Comparison of ENCODE assay signal across 19 cellular contexts in genomic region chr10:4851846-4852245, GRCh38. TPM values are rescaled to one million over a fixed set of nuclear protein-coding genes. Genes with fewer than 3 reads are reported as not detected.
A peak's percentile ranks its signal among the peaks of the same experiment; 100 is the strongest.
DNase-seq lines count a peak whose midpoint lies in the region; ATAC-seq and TF ChIP-seq lines count a peak whose summit lies in the region.
"Had no signal": no experiment of that assay in that cellular context is flagged by ENCODE, and none has a peak within 500 bp of the region (broad histone marks: within the 10 kb centered on the region; RNA-seq: fewer than 3 reads in every experiment).

No MANE protein-coding gene starts in this region.

- peak in 2 of 8 donors; percentile 34 to 38 for ATAC-seq in heart right ventricle

- in situ Hi-C loops in KBM-7 (cut with MboI; ENCODE audit: low pct_unique_long_range_greater_than_20kb, low sequenced_read_pairs), result no loop called here

- peaks cover 36% of the 10 kb centered on the region for H3K4me1 ChIP-seq in SJCRH30
- peaks cover 5 to 45% (median 28%) of the 10 kb centered on the region in 9 donors for H3K4me1 ChIP-seq in heart right ventricle

- WGBS in heart right ventricle, 2 donors, result 43 to 50% methylated on average over 6 of the region's 6 CpGs

- H3K9me3 ChIP-seq in SJCRH30 (replicated peaks), result no peaks in the 10 kb centered on the region
- no peaks in the 10 kb centered on the region for H3K9me3 ChIP-seq in heart right ventricle
- H3K9me3 ChIP-seq: spleen had no signal

- peaks cover 19% of the 10 kb centered on the region for H3K4me1 Mint-ChIP-seq in progenitor cell of endocrine pancreas (ENCODE audit: low read depth)
- peaks cover 12% of the 10 kb centered on the region for H3K4me1 Mint-ChIP-seq in activated naive CD8-positive, alpha-beta T cell treated with anti-CD3 and anti-CD28 coated beads for 36 hours

- H3K27ac ChIP-seq in 22Rv1 (peak overlapping the region; percentile 81), SJCRH30 (peak overlapping the region; percentile 99; the same call in 1 of the 2 replicates), heart right ventricle (peak overlapping the region in 7 of 10 donors; percentile 7 to 58 (median 33))
- H3K27ac ChIP-seq: cardiac muscle cell, PC-9, spleen had no signal

- no peak overlapping the region for H3K4me3 ChIP-seq in SJCRH30
- no peak overlapping the region for H3K4me3 ChIP-seq in heart right ventricle
- H3K4me3 ChIP-seq: cardiac muscle cell, PC-9, spleen had no signal

- no peak for DNase-seq in SJCRH30
- DNase-seq in heart right ventricle, result peak; percentile 44
- no peak for DNase-seq in progenitor cell of endocrine pancreas (ENCODE audit: low spot score, unreplicated experiment)
- DNase-seq in DMS153 (lab: John Stamatoyannopoulos, UW), result no peak
- no peak for DNase-seq in KBM-7
- no peak for DNase-seq in stimulated activated CD4-positive, alpha-beta T cell treated with anti-CD3 and anti-CD28 coated beads, Interleukin-4, amount 100 ng/mL, for 4 hours
- no peak for DNase-seq in activated naive CD8-positive, alpha-beta T cell treated with anti-CD3 and anti-CD28 coated beads for 36 hours
- DNase-seq: activated naive CD4-positive, alpha-beta T cell treated with anti-CD3 and anti-CD28 coated beads, Interleukin-2, amount 10 ng/mL, durations not matched to agents 7 days and 5 days; CD4-positive, alpha-beta T cell; DMS79 treated with DMSO at 0.1 percent for 48 hours; effector CD8-positive, alpha-beta T cell; NCI-H1048; NCI-H748 treated with DMSO at 0.1 percent for 48 hours; spleen had no signal

- intact Hi-C loops in heart right ventricle (cut with DNase I), result loop anchor here in 9 of 10 donors (2.0 to 10.0 kb wide), 15 partner anchors 90 to 580 kb away; partner anchors contain the start of gene AKR1C3 (in 3 of the 9)

- peak overlapping the region; percentile 42 for H3K27ac Mint-ChIP-seq in progenitor cell of endocrine pancreas
- H3K27ac Mint-ChIP-seq in activated naive CD8-positive, alpha-beta T cell treated with anti-CD3 and anti-CD28 coated beads for 36 hours, result no peak overlapping the region
- H3K27ac Mint-ChIP-seq: activated naive CD4-positive, alpha-beta T cell treated with anti-CD3 and anti-CD28 coated beads, Interleukin-2, amount 10 ng/mL, durations not matched to agents 7 days and 5 days; CD4-positive, alpha-beta T cell; IgD-negative memory B cell had no signal

- H3K36me3 ChIP-seq in SJCRH30 (no peaks in the 10 kb centered on the region), heart right ventricle (no peaks in the 10 kb centered on the region)
- H3K36me3 ChIP-seq: cardiac muscle cell, spleen had no signal

- H3K27me3 ChIP-seq in SJCRH30 (no peaks in the 10 kb centered on the region), heart right ventricle (no peaks in the 10 kb centered on the region)
- H3K27me3 ChIP-seq: cardiac muscle cell, spleen had no signal

- no peak overlapping the region for H3K4me3 Mint-ChIP-seq in progenitor cell of endocrine pancreas (ENCODE audit: low read depth)
- H3K4me3 Mint-ChIP-seq in activated naive CD8-positive, alpha-beta T cell treated with anti-CD3 and anti-CD28 coated beads for 36 hours, result no peak overlapping the region
- H3K4me3 Mint-ChIP-seq: activated naive CD4-positive, alpha-beta T cell treated with anti-CD3 and anti-CD28 coated beads, Interleukin-2, amount 10 ng/mL, durations not matched to agents 7 days and 5 days; CD4-positive, alpha-beta T cell; IgD-negative memory B cell had no signal

- H3K9me3 Mint-ChIP-seq in progenitor cell of endocrine pancreas (ENCODE audit: low read depth), result peaks cover under 1% of the 10 kb centered on the region
- no peaks in the 10 kb centered on the region for H3K9me3 Mint-ChIP-seq in activated naive CD8-positive, alpha-beta T cell treated with anti-CD3 and anti-CD28 coated beads for 36 hours
- H3K9me3 Mint-ChIP-seq: activated naive CD4-positive, alpha-beta T cell treated with anti-CD3 and anti-CD28 coated beads, Interleukin-2, amount 10 ng/mL, durations not matched to agents 7 days and 5 days; CD4-positive, alpha-beta T cell; IgD-negative memory B cell had no signal

- no peaks in the 10 kb centered on the region for H3K27me3 Mint-ChIP-seq in progenitor cell of endocrine pancreas
- no peaks in the 10 kb centered on the region for H3K27me3 Mint-ChIP-seq in activated naive CD8-positive, alpha-beta T cell treated with anti-CD3 and anti-CD28 coated beads for 36 hours
- H3K27me3 Mint-ChIP-seq: activated naive CD4-positive, alpha-beta T cell treated with anti-CD3 and anti-CD28 coated beads, Interleukin-2, amount 10 ng/mL, durations not matched to agents 7 days and 5 days; CD4-positive, alpha-beta T cell had no signal

- H3K36me3 Mint-ChIP-seq in progenitor cell of endocrine pancreas (ENCODE audit: insufficient read depth), result no peaks in the 10 kb centered on the region
- H3K36me3 Mint-ChIP-seq in activated naive CD8-positive, alpha-beta T cell treated with anti-CD3 and anti-CD28 coated beads for 36 hours, result peaks cover 1% of the 10 kb centered on the region
- H3K36me3 Mint-ChIP-seq: IgD-negative memory B cell had no signal

- TF ChIP-seq CTCF in 22Rv1 (IDR thresholded peaks at IDR 0.05), result no peak
- no peak for TF ChIP-seq CTCF in heart right ventricle (IDR thresholded peaks at IDR 0.05)
- no peak for TF ChIP-seq CTCF in progenitor cell of endocrine pancreas (IDR thresholded peaks at IDR 0.05; ENCODE audit: unreplicated experiment)

RNA-seq across cellular contexts. Expression of gene AKR1E2, which starts 25.8 kb away (rescaled TPM):
- total RNA-seq in SJCRH30 (2014; rRNA removed; shearing (Covaris generic)), result not detected in 2 replicates
- total RNA-seq in heart right ventricle (1 to 10 TPM; 2.0 to 6.5 (median 4.8) TPM), progenitor cell of endocrine pancreas (7.4 and 10.0 TPM in 2 replicates)
- polyA plus RNA-seq in heart right ventricle, result 1 to 10 TPM; 1.2 to 3.0 TPM
- 1 to 10 TPM; 5.1 to 5.6 TPM for total RNA-seq in activated naive CD8-positive, alpha-beta T cell treated with anti-CD3 and anti-CD28 coated beads for 36 hours
- total RNA-seq: H4 had no signal
- polyA plus RNA-seq: IgD-negative memory B cell had no signal

Comparison
In these comparisons a context has a peak if more than half of its experiments do, and no peak if none do; other contexts are left out.
1. H3K27ac ChIP-seq: peak in every context shown above with its lines; median percentile 99 in SJCRH30; 81 in 22Rv1; 33 in heart right ventricle.
2. DNase-seq: peak in heart right ventricle (2 of 2); none in SJCRH30 (0 of 2), progenitor cell of endocrine pancreas (single experiment), DMS153 (single experiment), KBM-7 (single experiment), stimulated activated CD4-positive, alpha-beta T cell treated with anti-CD3 and anti-CD28 coated beads, Interleukin-4, amount 100 ng/mL, for 4 hours (0 of 2) and activated naive CD8-positive, alpha-beta T cell treated with anti-CD3 and anti-CD28 coated beads for 36 hours (single experiment).